Comparison of ENCODE assay signal across 9 cellular contexts in genomic region chr12:6964605-6965025, GRCh38. TPM values are rescaled to one million over a fixed set of nuclear protein-coding genes. Genes with fewer than 3 reads are reported as not detected.
DNase-seq lines count a peak whose midpoint lies in the region; ATAC-seq and TF ChIP-seq lines count a peak whose summit lies in the region.
"Had no signal": no experiment of that assay in that cellular context is flagged by ENCODE, and none has a peak within 500 bp of the region (broad histone marks: within the 10 kb centered on the region; RNA-seq: fewer than 3 reads in every experiment).

No MANE protein-coding gene starts in this region.

- 80% methylated on average over 2 of the region's 8 CpGs; no CpG with 5 or more reads in 1 of the 2 experiments for WGBS in IMR-90 (ENCODE audit: extremely low coverage in 2 of 2, insufficient read length in 1 of 2), 2 experiments
- 5% methylated on average over 4 of the region's 8 CpGs for WGBS in mammary epithelial cell (ENCODE audit: low coverage, missing lambda C conversion rate)

- dilution Hi-C loops in IMR-90 (cut with HindIII; ENCODE audit: low sequenced_read_pairs, unreplicated experiment), result no loop called here
- dilution Hi-C loops in mammary epithelial cell (cut with HindIII; ENCODE audit: low sequenced_read_pairs), result loop anchor here (5.0 kb wide), 2 partner anchors 77 to 123 kb away; no protein-coding TSS in a partner anchor

- H3K9me3 Mint-ChIP-seq in naive B cell, result no peaks in the 10 kb centered on the region

- peaks cover 9 to 18% of the 10 kb centered on the region in 2 donors for H3K36me3 Mint-ChIP-seq in naive B cell

- H3K79me2 ChIP-seq in mammary epithelial cell (ENCODE audit: insufficient read depth, low read length), result peaks cover 71% of the 10 kb centered on the region

- intact Hi-C loops in IMR-90 (cut with micrococcal nuclease), result loop anchor here (1.0 kb wide), 4 partner anchors 20 to 149 kb away; partner anchors contain the start of gene C12orf57
- intact Hi-C loops in mammary epithelial cell (cut with micrococcal nuclease), result loop anchor here (1.0 to 5.0 kb wide), 5 partner anchors 20 to 128 kb away; partner anchors contain the start of genes C12orf57, C1R, LPCAT3 and SPSB2

- CTCF ChIA-PET in IMR-90 (lab: Yijun Ruan, JAX), result interaction anchor here (0.6 to 1.2 kb wide), 3 partner anchors 39 to 530 kb away, joined by 3 read pairs; no protein-coding TSS in a partner anchor
- CTCF ChIA-PET in mammary epithelial cell (lab: Charles Lee; ENCODE audit: low non-redundant PET), result interaction anchor here (0.6 to 1.0 kb wide), 3 partner anchors 27 to 200 kb away, joined by 3 to 8 read pairs (median 4); no protein-coding TSS in a partner anchor

- H3K9me3 ChIP-seq in IMR-90 (ENCODE audit: control insufficient read depth, insufficient read depth, low read length) (no peaks in the 10 kb centered on the region), mammary epithelial cell (replicated peaks; ENCODE audit: insufficient read depth, low read length) (no peaks in the 10 kb centered on the region)
- H3K9me3 ChIP-seq: SJCRH30 had no signal

- H4K8ac ChIP-seq in IMR-90 (ENCODE audit: low read depth in 2 of 2, low read length in 2 of 2), result peak overlapping the region in 1 of 2 experiments; percentile 23; a peak in 1 of 4 replicates

- peak overlapping the region; percentile 77 for H2AK9ac ChIP-seq in IMR-90 (replicated peaks; ENCODE audit: low read depth, low read length, poor library complexity)

- H3K4me3 ChIP-seq in IMR-90 (ENCODE audit: insufficient read depth, low read depth, low read length) (no peak overlapping the region), mammary epithelial cell (replicated peaks in 1 of 3; ENCODE audit: insufficient read depth in 1 of 3, low read depth in 2 of 3, low read length in 3 of 3) (peak overlapping the region; percentile 74 to 97 (median 94))
- H3K4me3 ChIP-seq: SJCRH30 had no signal

- no peak overlapping the region for H2BK120ac ChIP-seq in IMR-90 (ENCODE audit: low read depth, low read length)

- no peaks in the 10 kb centered on the region for H4K20me1 ChIP-seq in IMR-90 (ENCODE audit: insufficient read depth, low read length)
- H4K20me1 ChIP-seq in mammary epithelial cell (ENCODE audit: insufficient read depth, low read length), result no peaks in the 10 kb centered on the region

- H4K5ac ChIP-seq in IMR-90 (ENCODE audit: low read depth, low read length), result no peak overlapping the region

- no peak overlapping the region for H3K4me2 ChIP-seq in IMR-90 (ENCODE audit: low read depth, low read length)
- peak overlapping the region; percentile 94 for H3K4me2 ChIP-seq in mammary epithelial cell (ENCODE audit: insufficient read depth, low read depth, low read length)

- no peak for TF ChIP-seq POLR2A in IMR-90 (IDR thresholded peaks at IDR 0.05; ENCODE audit: low read depth, low read length)

- H3K4me1 Mint-ChIP-seq in naive B cell, result peaks cover 51 to 68% (median 64%) of the 10 kb centered on the region in 3 donors

- H3K9ac ChIP-seq in IMR-90 (ENCODE audit: low read depth, low read length) (no peak overlapping the region), mammary epithelial cell (ENCODE audit: insufficient read depth, low read length) (peak overlapping the region; percentile 82)

- H3K27ac Mint-ChIP-seq in naive B cell, result peak overlapping the region in 5 of 6 donors; percentile 78 to 96 (median 93)

- in situ Hi-C loops in IMR-90 (cut with MboI; ENCODE audit: low sequenced_read_pairs) (loop anchor here (5.0 kb wide), 1 partner anchor 97 kb away; the partner anchor contains the start of gene TPI1), mammary epithelial cell (cut with MboI; ENCODE audit: low sequenced_read_pairs in 2 of 2) (loop anchor here in 1 of 2 donors (5.0 kb wide), 1 partner anchor 97 kb away; the partner anchor contains the start of gene TPI1)

- no peak overlapping the region for H3K56ac ChIP-seq in IMR-90 (ENCODE audit: extremely low read depth, insufficient read depth, low read length)

- 0 out of 2 replicates have a peak overlapping the region, but pooled peaks have one; percentile 23 for H2AK5ac ChIP-seq in IMR-90 (ENCODE audit: low read depth, low read length)

- no peak for TF ChIP-seq RAD21 in IMR-90 (IDR thresholded peaks at IDR 0.05; ENCODE audit: low read length)

- H3K27me3 ChIP-seq in IMR-90 (ENCODE audit: control insufficient read depth, insufficient read depth, low read length) (no peaks in the 10 kb centered on the region), mammary epithelial cell (ENCODE audit: insufficient read depth, low read length) (no peaks in the 10 kb centered on the region)
- H3K27me3 ChIP-seq: SJCRH30 had no signal

- H3K27ac ChIP-seq in 22Rv1 (peak overlapping the region; percentile 100), IMR-90 (ENCODE audit: insufficient read depth, low read length) (peak overlapping the region; percentile 33; the same call in 1 of the 2 replicates), mammary epithelial cell (ENCODE audit: insufficient read depth, low read depth, low read length) (peak overlapping the region; percentile 88)
- H3K27ac ChIP-seq: SJCRH30 had no signal

- H3K27me3 Mint-ChIP-seq in naive B cell, result no peaks in the 10 kb centered on the region

- ATAC-seq in IMR-90 (ENCODE audit: low read depth) (peak; percentile 2; the same call in 1 of the 2 replicates), naive B cell (ENCODE audit: low read depth in 2 of 2) (peak in 1 of 2 donors; percentile 7), GM21786 (IDR thresholded peaks at IDR 0.05; ENCODE audit: unreplicated experiment) (no peak), GM21526 (IDR thresholded peaks at IDR 0.05; ENCODE audit: low FRiP score, unreplicated experiment) (no peak)

- TF ChIP-seq CTCF in 22Rv1 (IDR thresholded peaks at IDR 0.05) (no peak), IMR-90 (conservative IDR thresholded peaks at IDR 0.05; ENCODE audit: low read depth, low read length) (no peak), mammary epithelial cell (conservative IDR thresholded peaks at IDR 0.05 in 1 of 2, IDR thresholded peaks at IDR 0.05 in 1 of 2; ENCODE audit: extremely low read depth in 1 of 2, insufficient read depth in 1 of 2, low read depth in 1 of 2, low read length in 2 of 2) (no peak)

- H4K91ac ChIP-seq in IMR-90 (ENCODE audit: insufficient read depth, low read depth, low read length), result no peak overlapping the region

- peak overlapping the region; percentile 59 for H2AFZ ChIP-seq in IMR-90 (replicated peaks; ENCODE audit: low read length, poor library complexity)
- H2AFZ ChIP-seq in mammary epithelial cell (ENCODE audit: low read depth, low read length), result no peak overlapping the region

- H3K36me3 ChIP-seq in IMR-90 (ENCODE audit: control insufficient read depth, insufficient read depth, low read length) (peaks cover 38% of the 10 kb centered on the region), mammary epithelial cell (ENCODE audit: insufficient read depth, low read length) (peaks cover 26% of the 10 kb centered on the region)

- no peak overlapping the region for H2BK5ac ChIP-seq in IMR-90 (ENCODE audit: low read depth, low read length, poor library complexity, severe bottlenecking)

- no peak overlapping the region for H3K4ac ChIP-seq in IMR-90 (ENCODE audit: low read depth, low read length)

- H2BK20ac ChIP-seq in IMR-90 (ENCODE audit: low read depth, low read length), result no peak overlapping the region

- DNase-seq in IMR-90 (no peak), mammary epithelial cell (no peak), naive B cell (no peak), iPS-NIHi7 (ENCODE audit: extremely low spot score) (no peak)
- no peak for DNase-seq in stimulated activated CD4-positive, alpha-beta T cell treated with anti-CD3 and anti-CD28 coated beads, Interleukin-4, amount 100 ng/mL, for 1 hour

- no TSS peak for BruUV-seq in IMR-90 (replicated peaks; lab: Mats Ljungman, UMichigan)
- BruUV-seq in mammary epithelial cell (replicated peaks; lab: Mats Ljungman, UMichigan), result no TSS peak

- peak overlapping the region in 4 of 8 donors; percentile 25 to 80 (median 53) for H3K4me3 Mint-ChIP-seq in naive B cell

- no peak overlapping the region for H3K18ac ChIP-seq in IMR-90 (ENCODE audit: low read depth, low read length)

- no peaks in the 10 kb centered on the region for H3K9me1 ChIP-seq in IMR-90 (ENCODE audit: insufficient read depth, low read length)

- peaks cover 10 to 28% of the 10 kb centered on the region in 2 experiments for H3K79me1 ChIP-seq in IMR-90 (ENCODE audit: low read depth in 1 of 2, low read length in 2 of 2)

- H3K14ac ChIP-seq in IMR-90 (replicated peaks; ENCODE audit: low read depth, low read length), result no peak overlapping the region

- POLR2A ChIA-PET in IMR-90 (lab: Charles Lee; ENCODE audit: unreplicated experiment), result no interaction called here

- no peak overlapping the region for H2BK15ac ChIP-seq in IMR-90 (ENCODE audit: low read depth, low read length)

- no peak overlapping the region for H3K23ac ChIP-seq in IMR-90 (ENCODE audit: low read depth, low read length)

- H3K4me1 ChIP-seq in IMR-90 (ENCODE audit: control insufficient read depth, insufficient read depth, low read length), result peaks cover 9% of the 10 kb centered on the region
- peaks cover 55% of the 10 kb centered on the region for H3K4me1 ChIP-seq in mammary epithelial cell (ENCODE audit: insufficient read depth, low read length)

RNA-seq across cellular contexts. Expression of gene PHB2, which starts 5.8 kb away (rescaled TPM):
- 219 and 240 TPM in 2 replicates for total RNA-seq in IMR-90 (2012; rRNA removed)
- polyA plus RNA-seq in IMR-90 (2012; rRNA removed), result 286 and 298 TPM in 2 replicates
- 237 and 296 TPM in 2 replicates for polyA plus RNA-seq in IMR-90 (2012; cell fraction: cytosol; rRNA removed)
- 247 and 256 TPM in 2 replicates for polyA plus RNA-seq in IMR-90 (2012; cell fraction: nucleus; rRNA removed; ENCODE audit: low replicate concordance)
- 100 to 1,000 TPM; 149 to 168 TPM for total RNA-seq in mammary epithelial cell
- polyA plus RNA-seq in mammary epithelial cell, result 319 TPM
- 137 TPM for polyA minus RNA-seq in mammary epithelial cell
- 100 to 1,000 TPM; 107 to 127 (median 114) TPM for polyA plus RNA-seq in naive B cell (ENCODE audit: low read depth in 6 of 6)

RNA-seq across cellular contexts. Expression of gene EMG1, which starts 6.1 kb away (rescaled TPM):
- total RNA-seq in IMR-90 (2012; rRNA removed), result 43.6 and 66.1 TPM in 2 replicates
- 37.5 and 43.1 TPM in 2 replicates for polyA plus RNA-seq in IMR-90 (2012; rRNA removed)
- polyA plus RNA-seq in IMR-90 (2012; cell fraction: cytosol; rRNA removed), result 25.0 and 67.8 TPM in 2 replicates
- 11.1 and 24.5 TPM in 2 replicates for polyA plus RNA-seq in IMR-90 (2012; cell fraction: nucleus; rRNA removed; ENCODE audit: low replicate concordance)
- total RNA-seq in mammary epithelial cell, result 10 to 100 TPM; 29.3 to 75.1 TPM
- polyA plus RNA-seq in mammary epithelial cell, result 48.5 TPM
- 25.8 TPM for polyA minus RNA-seq in mammary epithelial cell
- polyA plus RNA-seq in naive B cell (ENCODE audit: low read depth in 6 of 6), result 10 to 100 TPM; 69.7 to 82.7 (median 80.4) TPM

RNA-seq across cellular contexts. Expression of gene PTPN6, which starts 13.5 kb away (rescaled TPM):
- total RNA-seq in IMR-90 (2012; rRNA removed), result under 0.01 TPM in 1 of 2 replicates, not detected in the other
- polyA plus RNA-seq in IMR-90 (2012; rRNA removed), result 0.14 TPM in 1 of 2 replicates, not detected in the other
- polyA plus RNA-seq in IMR-90 (2012; cell fraction: cytosol; rRNA removed), result 0.08 TPM in 1 of 2 replicates, not detected in the other
- 0.66 and 0.67 TPM in 2 replicates for polyA plus RNA-seq in IMR-90 (2012; cell fraction: nucleus; rRNA removed; ENCODE audit: low replicate concordance)
- total RNA-seq in mammary epithelial cell, result 10 to 100 TPM; 13.0 to 27.0 TPM
- 16.4 TPM for polyA plus RNA-seq in mammary epithelial cell
- polyA minus RNA-seq in mammary epithelial cell, result 8.0 TPM
- 1,000 to 10,000 TPM in 1 of 6 donors, 100 to 1,000 TPM in 5; 398 to 1,059 (median 612) TPM for polyA plus RNA-seq in naive B cell (ENCODE audit: low read depth in 6 of 6)

RNA-seq across cellular contexts. Expression of gene C12orf57, which starts 20.8 kb away (rescaled TPM):
- total RNA-seq in IMR-90 (2012; rRNA removed), result 197 and 238 TPM in 2 replicates
- 530 and 703 TPM in 2 replicates for polyA plus RNA-seq in IMR-90 (2012; rRNA removed)
- 1,066 and 1,272 TPM in 2 replicates for polyA plus RNA-seq in IMR-90 (2012; cell fraction: cytosol; rRNA removed)
- 218 and 334 TPM in 2 replicates for polyA plus RNA-seq in IMR-90 (2012; cell fraction: nucleus; rRNA removed; ENCODE audit: low replicate concordance)
- 10 to 100 TPM; 31.3 to 61.3 TPM for total RNA-seq in mammary epithelial cell
- polyA plus RNA-seq in mammary epithelial cell, result 128 TPM
- 27.8 TPM for polyA minus RNA-seq in mammary epithelial cell
- polyA plus RNA-seq in naive B cell (ENCODE audit: low read depth in 6 of 6), result 100 to 1,000 TPM; 126 to 211 (median 194) TPM

RNA-seq across cellular contexts. Expression of gene RNU7-1, which starts 21.0 kb away (rescaled TPM):
- total RNA-seq in IMR-90 (2012; rRNA removed) (not detected in 2 replicates), mammary epithelial cell (not detected)
- polyA plus RNA-seq in IMR-90 (2012; rRNA removed) (not detected in 2 replicates), mammary epithelial cell (not detected), naive B cell (ENCODE audit: low read depth in 6 of 6) (not detected)
- not detected in 2 replicates for polyA plus RNA-seq in IMR-90 (2012; cell fraction: cytosol; rRNA removed)
- not detected in 2 replicates for polyA plus RNA-seq in IMR-90 (2012; cell fraction: nucleus; rRNA removed; ENCODE audit: low replicate concordance)
- not detected for polyA minus RNA-seq in mammary epithelial cell
- total RNA-seq: SJCRH30 had no signal

Comparison
In these comparisons a context has a peak if more than half of its experiments do, and no peak if none do; other contexts are left out.
1. H3K27ac ChIP-seq: peak in every context shown above with its lines; median percentile 100 in 22Rv1; 88 in mammary epithelial cell; 33 in IMR-90.
2. RNA of gene PTPN6, which starts 13.5 kb away (polyA plus RNA-seq): 398 to 1,059 TPM in naive B cell; 16.4 TPM in mammary epithelial cell (single experiment) and 0.08 to 0.67 TPM in IMR-90; every median in the first group is over 10 times any median in the second.